Comparison of ENCODE assay signal across 1 cellular context in the genomic region with DNA sequence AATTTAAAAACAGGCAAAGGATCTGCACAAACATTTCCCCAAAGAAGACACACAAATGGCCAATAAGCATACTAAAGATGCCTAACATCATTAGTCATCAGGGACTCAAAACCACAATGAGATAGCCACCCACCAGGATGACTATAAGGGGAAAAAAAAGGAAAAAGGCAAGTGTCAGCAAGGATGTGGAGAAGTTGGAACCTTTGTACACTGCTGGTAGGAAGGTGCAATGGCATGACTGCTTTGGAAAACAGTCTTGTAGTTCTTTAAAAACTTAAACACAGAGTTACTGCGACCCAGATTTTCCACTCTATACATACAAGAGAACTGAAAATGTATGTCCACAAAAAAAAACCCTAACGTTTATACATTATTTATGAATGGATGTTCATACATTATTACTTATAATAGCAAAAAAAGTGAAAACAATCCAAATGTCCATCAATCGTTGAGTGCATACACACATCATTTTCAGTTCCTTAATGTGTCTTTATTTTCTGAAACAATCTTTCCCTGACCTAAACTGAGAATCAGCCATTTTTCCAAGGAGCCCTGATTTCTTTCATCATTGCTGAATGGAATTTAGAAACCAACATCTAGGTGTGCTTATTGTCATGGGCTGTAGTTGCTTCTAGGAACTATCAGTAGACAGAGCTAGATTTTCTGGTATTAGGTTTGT.
TF ChIP-seq lines count a peak whose summit lies in the region.

No MANE protein-coding gene starts in this region.

TF ChIP-seq in SK-N-SH, 30 proteins besides CTCF, POLR2A, EP300 and RAD21 (continued from another document):
- TF ChIP-seq, protein P1, sequence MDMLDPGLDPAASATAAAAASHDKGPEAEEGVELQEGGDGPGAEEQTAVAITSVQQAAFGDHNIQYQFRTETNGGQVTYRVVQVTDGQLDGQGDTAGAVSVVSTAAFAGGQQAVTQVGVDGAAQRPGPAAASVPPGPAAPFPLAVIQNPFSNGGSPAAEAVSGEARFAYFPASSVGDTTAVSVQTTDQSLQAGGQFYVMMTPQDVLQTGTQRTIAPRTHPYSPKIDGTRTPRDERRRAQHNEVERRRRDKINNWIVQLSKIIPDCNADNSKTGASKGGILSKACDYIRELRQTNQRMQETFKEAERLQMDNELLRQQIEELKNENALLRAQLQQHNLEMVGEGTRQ (IDR thresholded peaks at IDR 0.05; ENCODE audit: borderline replicate concordance, low read depth, low read length), result no peak
- TF ChIP-seq EZH2phosphoT487 (IDR thresholded peaks at IDR 0.05; ENCODE audit: borderline replicate concordance, low read depth), result no peak
- no peak for TF ChIP-seq RCOR1 (IDR thresholded peaks at IDR 0.05; ENCODE audit: low read length)
- TF ChIP-seq TAF1 (IDR thresholded peaks at IDR 0.05; ENCODE audit: borderline replicate concordance, low read depth, low read length), result no peak
- TF ChIP-seq, protein P2, sequence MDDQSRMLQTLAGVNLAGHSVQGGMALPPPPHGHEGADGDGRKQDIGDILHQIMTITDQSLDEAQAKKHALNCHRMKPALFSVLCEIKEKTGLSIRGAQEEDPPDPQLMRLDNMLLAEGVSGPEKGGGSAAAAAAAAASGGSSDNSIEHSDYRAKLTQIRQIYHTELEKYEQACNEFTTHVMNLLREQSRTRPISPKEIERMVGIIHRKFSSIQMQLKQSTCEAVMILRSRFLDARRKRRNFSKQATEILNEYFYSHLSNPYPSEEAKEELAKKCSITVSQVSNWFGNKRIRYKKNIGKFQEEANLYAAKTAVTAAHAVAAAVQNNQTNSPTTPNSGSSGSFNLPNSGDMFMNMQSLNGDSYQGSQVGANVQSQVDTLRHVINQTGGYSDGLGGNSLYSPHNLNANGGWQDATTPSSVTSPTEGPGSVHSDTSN (IDR thresholded peaks at IDR 0.05), result peak; percentile 54
- peak; percentile 58; the same call in 1 of the 2 replicates for TF ChIP-seq TEAD4 (IDR thresholded peaks at IDR 0.05; ENCODE audit: borderline replicate concordance, insufficient read depth)
- TF ChIP-seq SMC3 (IDR thresholded peaks at IDR 0.05; ENCODE audit: low read depth, low read length), result no peak
- TF ChIP-seq ELF1 (IDR thresholded peaks at IDR 0.05), result no peak
- TF ChIP-seq GABPA (IDR thresholded peaks at IDR 0.05; ENCODE audit: low read depth), result no peak
- TF ChIP-seq, protein P3, sequence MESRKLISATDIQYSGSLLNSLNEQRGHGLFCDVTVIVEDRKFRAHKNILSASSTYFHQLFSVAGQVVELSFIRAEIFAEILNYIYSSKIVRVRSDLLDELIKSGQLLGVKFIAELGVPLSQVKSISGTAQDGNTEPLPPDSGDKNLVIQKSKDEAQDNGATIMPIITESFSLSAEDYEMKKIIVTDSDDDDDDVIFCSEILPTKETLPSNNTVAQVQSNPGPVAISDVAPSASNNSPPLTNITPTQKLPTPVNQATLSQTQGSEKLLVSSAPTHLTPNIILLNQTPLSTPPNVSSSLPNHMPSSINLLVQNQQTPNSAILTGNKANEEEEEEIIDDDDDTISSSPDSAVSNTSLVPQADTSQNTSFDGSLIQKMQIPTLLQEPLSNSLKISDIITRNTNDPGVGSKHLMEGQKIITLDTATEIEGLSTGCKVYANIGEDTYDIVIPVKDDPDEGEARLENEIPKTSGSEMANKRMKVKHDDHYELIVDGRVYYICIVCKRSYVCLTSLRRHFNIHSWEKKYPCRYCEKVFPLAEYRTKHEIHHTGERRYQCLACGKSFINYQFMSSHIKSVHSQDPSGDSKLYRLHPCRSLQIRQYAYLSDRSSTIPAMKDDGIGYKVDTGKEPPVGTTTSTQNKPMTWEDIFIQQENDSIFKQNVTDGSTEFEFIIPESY (IDR thresholded peaks at IDR 0.05; ENCODE audit: borderline replicate concordance, low read depth), result no peak
